In genomic region chr1:201877877-201878339, GRCh38 we compare ENCODE assay signal across 8 cellular contexts. TPM values are rescaled to one million over a fixed set of nuclear protein-coding genes. Genes with fewer than 3 reads are reported as not detected.
A peak's percentile ranks its signal among the peaks of the same experiment; 100 is the strongest.
DNase-seq lines count a peak whose midpoint lies in the region; ATAC-seq and TF ChIP-seq lines count a peak whose summit lies in the region.

No MANE protein-coding gene starts in this region.

- H3K27ac ChIP-seq in HEK293 (ENCODE audit: extremely low read depth, low read depth, low read length) (no peak overlapping the region), SK-N-MC (no peak overlapping the region), esophagus muscularis mucosa (replicated peaks in 1 of 4) (peak overlapping the region in 3 of 4 donors; percentile 3 to 19 (median 15))

- TF ChIP-seq POLR2A in esophagus muscularis mucosa (IDR thresholded peaks at IDR 0.05; ENCODE audit: low read depth), result no peak

- H3K4me1 ChIP-seq in HEK293 (ENCODE audit: control insufficient read depth, insufficient read depth, low read length), result no peaks in the 10 kb centered on the region
- peaks cover 8 to 20% (median 11%) of the 10 kb centered on the region in 4 donors for H3K4me1 ChIP-seq in esophagus muscularis mucosa

- intact Hi-C loops in esophagus muscularis mucosa (cut with DNase I), result loop anchor here (1.0 kb wide), 1 partner anchor 94 kb away; no protein-coding TSS in a partner anchor

- peaks cover 22% of the 10 kb centered on the region for H3K4me1 Mint-ChIP-seq in nephron progenitor cell

- no peaks in the 10 kb centered on the region for H3K27me3 Mint-ChIP-seq in nephron progenitor cell (ENCODE audit: low read depth, poor library complexity)

- no peak overlapping the region for H3K9ac ChIP-seq in SK-N-MC (ENCODE audit: insufficient read length)

- WGBS in esophagus muscularis mucosa, result 41% methylated on average over 5 of the region's 6 CpGs

- H3K36me3 ChIP-seq in HEK293 (ENCODE audit: control insufficient read depth in 2 of 2, insufficient read depth in 1 of 2, low read length in 2 of 2), result peaks cover 8 to 70% of the 10 kb centered on the region in 2 experiments; a peak in 2 of 3 replicates
- H3K36me3 ChIP-seq in SK-N-MC (ENCODE audit: insufficient read depth, low read length), result peaks cover 37% of the 10 kb centered on the region
- H3K36me3 ChIP-seq in esophagus muscularis mucosa, result peaks cover 2 to 40% (median 30%) of the 10 kb centered on the region in 4 donors

- no peak overlapping the region for H3K4me3 Mint-ChIP-seq in nephron progenitor cell

- no peak overlapping the region for H3K4me3 ChIP-seq in HEK293 (ENCODE audit: low read depth, low read length)
- H3K4me3 ChIP-seq in SK-N-MC, result no peak overlapping the region
- no peak overlapping the region for H3K4me3 ChIP-seq in esophagus muscularis mucosa

- H3K27ac Mint-ChIP-seq in nephron progenitor cell, result no peak overlapping the region

- peak; percentile 30 for DNase-seq in DMS114 treated with DMSO at 0.1 percent for 48 hours (lab: John Stamatoyannopoulos, UW; ENCODE audit: unreplicated experiment)
- DNase-seq in SK-N-MC (ENCODE audit: low read depth, low spot score), result peak; percentile 35
- no peak for DNase-seq in esophagus muscularis mucosa (ENCODE audit: extremely low spot score)
- no peak for DNase-seq in nephron progenitor cell
- no peak for DNase-seq in activated effector memory CD4-positive, alpha-beta T cell treated with Interleukin-2 at 50 U/mL for 16 hours

- H3K9me3 Mint-ChIP-seq in nephron progenitor cell, result no peaks in the 10 kb centered on the region

- POLR2A ChIA-PET in HEK293 (lab: Yijun Ruan, JAX), result no interaction called here

- H3K27me3 ChIP-seq in esophagus muscularis mucosa, result no peaks in the 10 kb centered on the region

- no peak for TF ChIP-seq EP300 in esophagus muscularis mucosa (IDR thresholded peaks at IDR 0.05)

- peaks cover 31% of the 10 kb centered on the region for H3K36me3 Mint-ChIP-seq in nephron progenitor cell (ENCODE audit: low read depth)

- CTCF ChIA-PET in HEK293 (lab: Yijun Ruan, JAX), result interaction anchor here (0.6 to 11.2 kb wide), 23 partner anchors 9 to 374 kb away, joined by 3 to 99 read pairs (median 4); partner anchors contain the start of gene LMOD1

- TF ChIP-seq CTCF in HEK293 (tag by site-specific recombination; IDR thresholded peaks at IDR 0.05) (peak; percentile 47; the same call in 1 of the 2 replicates), esophagus muscularis mucosa (IDR thresholded peaks at IDR 0.05) (peak; percentile 62 to 74 (median 68)), nephron progenitor cell (IDR thresholded peaks at IDR 0.05) (peak; percentile 63)

- ATAC-seq in HG03108 (IDR thresholded peaks at IDR 0.05; ENCODE audit: unreplicated experiment) (no peak), HG02870 (IDR thresholded peaks at IDR 0.05; ENCODE audit: unreplicated experiment) (no peak)

- H3K9me3 ChIP-seq in HEK293 (ENCODE audit: control insufficient read depth, insufficient read depth, low read depth, low read length), result no peaks in the 10 kb centered on the region
- no peaks in the 10 kb centered on the region for H3K9me3 ChIP-seq in SK-N-MC (ENCODE audit: low read depth, low read length)
- H3K9me3 ChIP-seq in esophagus muscularis mucosa, result no peaks in the 10 kb centered on the region

TF ChIP-seq in HEK293, 187 proteins besides CTCF, POLR2A, EP300 and RAD21:
- TF ChIP-seq REST (tag by site-specific recombination; IDR thresholded peaks at IDR 0.05), result no peak
- TF ChIP-seq ZNF174 (tag by site-specific recombination; IDR thresholded peaks at IDR 0.05), result no peak
- TF ChIP-seq ZNF311 (tag by site-specific recombination; IDR thresholded peaks at IDR 0.05; ENCODE audit: borderline replicate concordance), result no peak
- TF ChIP-seq PRDM1 (tag by site-specific recombination; IDR thresholded peaks at IDR 0.05), result 0 out of 2 replicates have a peak, but pooled peaks have one; percentile 36
- TF ChIP-seq ZNF24 (tag by site-specific recombination; IDR thresholded peaks at IDR 0.05), result no peak
- no peak for TF ChIP-seq PBX3 (CRISPR knock-in tag; IDR thresholded peaks at IDR 0.05)
- TF ChIP-seq ZNF114 (tag by site-specific recombination; IDR thresholded peaks at IDR 0.05), result no peak
- TF ChIP-seq RBAK (tag by site-specific recombination; IDR thresholded peaks at IDR 0.05), result no peak
- TF ChIP-seq GFI1B (tag by site-specific recombination; IDR thresholded peaks at IDR 0.05), result peak; percentile 62; the same call in 1 of the 2 replicates
- no peak for TF ChIP-seq ZNF624 (tag by site-specific recombination; IDR thresholded peaks at IDR 0.05)
- TF ChIP-seq ZNF366 (tag by site-specific recombination; conservative IDR thresholded peaks at IDR 0.05), result no peak
- TF ChIP-seq ZNF621 (tag by site-specific recombination; IDR thresholded peaks at IDR 0.05), result no peak
- no peak for TF ChIP-seq ZBTB48 (tag by site-specific recombination; IDR thresholded peaks at IDR 0.05)
- no peak for TF ChIP-seq PRDM6 (tag by site-specific recombination; IDR thresholded peaks at IDR 0.05)
- TF ChIP-seq ZNF654 (tag by site-specific recombination; IDR thresholded peaks at IDR 0.05; ENCODE audit: low read depth), result peak; percentile 43
- TF ChIP-seq ZNF639 (tag by site-specific recombination; IDR thresholded peaks at IDR 0.05), result no peak

RNA-seq across cellular contexts. Expression of gene SHISA4, which starts 10.8 kb away (rescaled TPM):
- total RNA-seq in esophagus muscularis mucosa, result 10 to 100 TPM; 20.3 to 31.0 (median 28.5) TPM

RNA-seq across cellular contexts. Expression of gene IPO9, which starts 49.0 kb away (rescaled TPM):
- total RNA-seq in esophagus muscularis mucosa, result 10 to 100 TPM; 17.4 to 31.8 (median 23.1) TPM

Comparison
In these comparisons a context has a peak if more than half of its experiments do, and no peak if none do; other contexts are left out.
1. DNase-seq: peak in DMS114 treated with DMSO at 0.1 percent for 48 hours (single experiment) and SK-N-MC (single experiment); none in esophagus muscularis mucosa (single experiment), nephron progenitor cell (single experiment) and activated effector memory CD4-positive, alpha-beta T cell treated with Interleukin-2 at 50 U/mL for 16 hours (single experiment).
2. H3K27ac ChIP-seq: peak in esophagus muscularis mucosa (3 of 4); none in HEK293 (single experiment) and SK-N-MC (single experiment).
3. Peak in every context shown above with its lines, with median percentiles within 50 percentile points of each other: CTCF ChIP-seq.